8 cellular contexts compared by ENCODE assay signal in genomic region chr19:10231624-10232228, GRCh38. TPM values are rescaled to one million over a fixed set of nuclear protein-coding genes. Genes with fewer than 3 reads are reported as not detected.
DNase-seq lines count a peak whose midpoint lies in the region; ATAC-seq, FAIRE-seq and TF ChIP-seq lines count a peak whose summit lies in the region.

No MANE protein-coding gene starts in this region.

- no peak for DNase-seq in A673 (ENCODE audit: low spot score)
- no peak for DNase-seq in HL-60 (ENCODE audit: low read depth in 1 of 2, low spot score in 1 of 2)
- DNase-seq in bronchial epithelial cell (ENCODE audit: low read depth), result no peak
- no peak for DNase-seq in DMS153 (lab: John Stamatoyannopoulos, UW)
- no peak for DNase-seq in mucosa of gallbladder (ENCODE audit: low spot score)

- H3K9ac ChIP-seq in mucosa of stomach (ENCODE audit: low read length), result peak overlapping the region; percentile 84

- POLR2A ChIA-PET in A673 (lab: Charles Lee; ENCODE audit: low non-redundant PET), result no interaction called here

- CTCF ChIA-PET in A673 (lab: Charles Lee), result no interaction called here

- H3K4me1 ChIP-seq in A673 (ENCODE audit: insufficient read depth, low read length, poor library complexity, severe bottlenecking) (no peaks in the 10 kb centered on the region), mucosa of stomach (ENCODE audit: control insufficient read depth, insufficient read depth, low read length) (peaks cover 8% of the 10 kb centered on the region)

- TF ChIP-seq CTCF in A673 (conservative IDR thresholded peaks at IDR 0.05; ENCODE audit: low read depth, low read length) (no peak), HL-60 (IDR thresholded peaks at IDR 0.05; ENCODE audit: insufficient read depth, low read length) (no peak), bronchial epithelial cell (IDR thresholded peaks at IDR 0.05; ENCODE audit: insufficient read depth, low read length, severe bottlenecking) (no peak)

- intact Hi-C loops in A673 (cut with micrococcal nuclease; ENCODE audit: unreplicated experiment), result no loop called here

- H3K4me3 ChIP-seq in A673 (ENCODE audit: low read depth, low read length, poor library complexity, severe bottlenecking), result peak overlapping the region; percentile 94
- peak overlapping the region; percentile 73 for H3K4me3 ChIP-seq in HL-60 (replicated peaks; ENCODE audit: insufficient read depth, low read length)
- H3K4me3 ChIP-seq in bronchial epithelial cell (ENCODE audit: low read depth, low read length), result peak overlapping the region; percentile 79
- no peak overlapping the region for H3K4me3 ChIP-seq in mucosa of stomach (ENCODE audit: low read length)

- no peak for FAIRE-seq in bronchial epithelial cell (lab: Jason Lieb, UNC)

- ATAC-seq in HG02884 (IDR thresholded peaks at IDR 0.05; ENCODE audit: unreplicated experiment) (no peak), HG03280 (IDR thresholded peaks at IDR 0.05; ENCODE audit: unreplicated experiment) (no peak)

- H3K9me3 ChIP-seq in A673 (ENCODE audit: low read depth, low read length, poor library complexity, severe bottlenecking) (no peaks in the 10 kb centered on the region), mucosa of stomach (ENCODE audit: control insufficient read depth, low read length) (no peaks in the 10 kb centered on the region)

- H3K27ac ChIP-seq in A673 (ENCODE audit: low read depth, low read length, poor library complexity, severe bottlenecking) (peak overlapping the region; percentile 93), HL-60 (replicated peaks) (no peak overlapping the region)

- H3K27me3 ChIP-seq in A673 (replicated peaks; ENCODE audit: insufficient read depth, low read depth, low read length, poor library complexity) (no peaks in the 10 kb centered on the region), HL-60 (ENCODE audit: insufficient read depth, poor library complexity, severe bottlenecking) (no peaks in the 10 kb centered on the region), bronchial epithelial cell (ENCODE audit: control insufficient read depth, insufficient read depth, low read length) (no peaks in the 10 kb centered on the region), mucosa of stomach (ENCODE audit: control insufficient read depth, insufficient read depth, low read length) (peaks cover 3% of the 10 kb centered on the region)

- H3K36me3 ChIP-seq in A673 (ENCODE audit: insufficient read depth, low read length, poor library complexity, severe bottlenecking), result no peaks in the 10 kb centered on the region
- H3K36me3 ChIP-seq in bronchial epithelial cell (ENCODE audit: control insufficient read depth, insufficient read depth, low read length), result no peaks in the 10 kb centered on the region
- no peaks in the 10 kb centered on the region for H3K36me3 ChIP-seq in mucosa of stomach (ENCODE audit: control insufficient read depth, insufficient read depth, low read length)

- BruUV-seq in A673 (replicated peaks; lab: Mats Ljungman, UMichigan), result no TSS peak

RNA-seq across cellular contexts. Expression of gene S1PR2, which starts 0.6 kb away (rescaled TPM):
- total RNA-seq in A673 (2021) (8.4 and 10.0 TPM in 2 replicates), bronchial epithelial cell (1.3 and 1.9 TPM in 2 replicates), mucosa of gallbladder (9.5 TPM)

RNA-seq across cellular contexts. Expression of gene MRPL4, which starts 20.3 kb away (rescaled TPM):
- total RNA-seq in A673 (2021) (107 and 112 TPM in 2 replicates), bronchial epithelial cell (17.1 and 19.2 TPM in 2 replicates), mucosa of gallbladder (48.7 TPM)

RNA-seq across cellular contexts. Expression of gene DNMT1, which starts 37.0 kb away (rescaled TPM):
- total RNA-seq in A673 (2021) (371 and 383 TPM in 2 replicates), bronchial epithelial cell (11.1 and 12.4 TPM in 2 replicates), mucosa of gallbladder (44.1 TPM)

RNA-seq across cellular contexts. Expression of gene ICAM1, which starts 39.2 kb away (rescaled TPM):
- total RNA-seq in A673 (2021) (1.7 and 2.2 TPM in 2 replicates), bronchial epithelial cell (0.79 and 0.90 TPM in 2 replicates), mucosa of gallbladder (8.5 TPM)

RNA-seq across cellular contexts. Expression of gene ICAM4, which starts 55.0 kb away (rescaled TPM):
- total RNA-seq in A673 (2021), result 0.58 and 1.5 TPM in 2 replicates
- total RNA-seq in bronchial epithelial cell, result 4.0 and 10.8 TPM in 2 replicates
- total RNA-seq in mucosa of gallbladder, result 0.72 TPM
